ENCODE assay signal across 24 cellular contexts in genomic region chr2:97659256-97660043, GRCh38. TPM values are rescaled to one million over a fixed set of nuclear protein-coding genes. Genes with fewer than 3 reads are reported as not detected.
"Had no signal": no experiment of that assay in that cellular context is flagged by ENCODE, and none has a peak within 500 bp of the region (broad histone marks: within the 10 kb centered on the region; RNA-seq: fewer than 3 reads in every experiment).

No MANE protein-coding gene starts in this region.

- H3K4me2 ChIP-seq: hepatocyte had no signal

- H3K27me3 ChIP-seq: hepatocyte, left lung, ovary, stomach, suprapubic skin, tibial nerve had no signal

- H3K36me3 ChIP-seq: ovary had no signal

- DNase-seq: activated CD4-positive, alpha-beta memory T cell treated with anti-CD3 and anti-CD28 coated beads, Interleukin-2, amount 10 ng/mL, durations not matched to agents 7 days and 5 days; activated CD4-positive, alpha-beta T cell treated with anti-CD3 and anti-CD28 coated beads for 4 hours; activated naive CD4-positive, alpha-beta T cell; dermis blood vessel endothelial cell; effector CD8-positive, alpha-beta T cell; foreskin melanocyte; immature natural killer cell; natural killer cell; ovary; stimulated activated CD4-positive, alpha-beta T cell treated with anti-CD3 and anti-CD28 coated beads, Interleukin-4, amount 100 ng/mL, for 24 hours; stomach; T1000 had no signal

- H3K4me3 ChIP-seq: hepatocyte, left lung, lung, ovary, prostate gland, stomach, suprapubic skin, tibial nerve had no signal

- H2AFZ ChIP-seq: hepatocyte had no signal

- H3K9me3 ChIP-seq: left lung, ovary, prostate gland, stomach, suprapubic skin had no signal

- ATAC-seq: esophagus mucosa, left lung, natural killer cell, WTC11 had no signal

- H3K9me3 Mint-ChIP-seq: activated CD4-positive, alpha-beta memory T cell treated with anti-CD3 and anti-CD28 coated beads, Interleukin-2, amount 10 ng/mL, durations not matched to agents 7 days and 5 days; activated T-helper 2 cell treated with anti-CD3 and anti-CD28 coated beads, Interferon-gamma antibody, Interleukin-2, Interleukin-4, amounts not matched to agents 10 μg/mL and 5 μg/mL and 100 μg/mL, durations not matched to agents 14 hours and 24 hours and 36 hours; natural killer cell had no signal

- H3K27ac ChIP-seq: hepatocyte, left lung, ovary, prostate gland, stomach, suprapubic skin, tibial nerve had no signal

- H3K27ac Mint-ChIP-seq: activated CD4-positive, alpha-beta memory T cell treated with anti-CD3 and anti-CD28 coated beads, Interleukin-2, amount 10 ng/mL, durations not matched to agents 7 days and 5 days; activated T-helper 2 cell treated with anti-CD3 and anti-CD28 coated beads, Interferon-gamma antibody, Interleukin-2, Interleukin-4, amounts not matched to agents 10 μg/mL and 5 μg/mL and 100 μg/mL, durations not matched to agents 14 hours and 24 hours and 36 hours; mesothelial cell of epicardium had no signal

- H3K4me3 Mint-ChIP-seq: activated CD4-positive, alpha-beta memory T cell treated with anti-CD3 and anti-CD28 coated beads, Interleukin-2, amount 10 ng/mL, durations not matched to agents 7 days and 5 days; immature natural killer cell; mesothelial cell of epicardium; natural killer cell; WTC11 had no signal

- H3K36me3 Mint-ChIP-seq: natural killer cell had no signal

- H3K27me3 Mint-ChIP-seq: activated CD4-positive, alpha-beta memory T cell treated with anti-CD3 and anti-CD28 coated beads, Interleukin-2, amount 10 ng/mL, durations not matched to agents 7 days and 5 days had no signal

RNA-seq across cellular contexts. Expression of gene ZAP70, which starts 53.9 kb away (rescaled TPM):
- total RNA-seq: dermis blood vessel endothelial cell, endothelial cell of umbilical vein, kidney epithelial cell had no signal
